In the genomic region with DNA sequence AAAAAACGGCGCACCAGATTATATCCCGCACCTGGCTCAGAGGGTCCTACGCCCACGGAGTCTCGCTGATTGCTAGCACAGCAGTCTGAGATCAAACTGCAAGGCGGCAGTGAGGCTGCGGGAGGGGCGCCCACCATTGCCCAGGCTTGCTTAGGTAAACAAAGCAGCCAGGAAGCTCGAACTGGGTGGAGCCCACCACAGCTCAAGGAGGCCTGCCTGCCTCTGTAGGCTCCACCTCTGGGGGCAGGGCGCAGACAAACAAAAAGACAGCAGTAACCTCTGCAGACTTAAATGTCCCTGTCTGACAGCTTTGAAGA, we compare ENCODE assay signal across 8 cellular contexts. TPM values are rescaled to one million over a fixed set of nuclear protein-coding genes. Genes with fewer than 3 reads are reported as not detected.
DNase-seq lines count a peak whose midpoint lies in the region; ATAC-seq and TF ChIP-seq lines count a peak whose summit lies in the region.
"Not testable (repeated sequence)": the region's sequence is repeated elsewhere in the genome, so short reads cannot be mapped to it uniquely, and the experiment has no call there.

No MANE protein-coding gene starts in this region.

- TF ChIP-seq CTCF in HEK293 (tag by site-specific recombination; IDR thresholded peaks at IDR 0.05); WTC11 (IDR thresholded peaks at IDR 0.05); hepatocyte (IDR thresholded peaks at IDR 0.05; ENCODE audit: poor library complexity); prostate gland (IDR thresholded peaks at IDR 0.05): not testable (repeated sequence)

- POLR2A ChIA-PET in CD4-positive, alpha-beta memory T cell (lab: Charles Lee; ENCODE audit: partially characterized antibody); HEK293 (lab: Yijun Ruan, JAX); WTC11 (lab: Charles Lee); naive thymus-derived CD4-positive, alpha-beta T cell (lab: Charles Lee): not testable (repeated sequence)

- H3K36me3 ChIP-seq in CD4-positive, alpha-beta memory T cell (ENCODE audit: insufficient read depth, low read length); HEK293 (ENCODE audit: control insufficient read depth in 2 of 2, insufficient read depth in 1 of 2, low read length in 2 of 2); hepatocyte (replicated peaks; ENCODE audit: insufficient read depth, low read depth); naive thymus-derived CD4-positive, alpha-beta T cell (ENCODE audit: control insufficient read depth in 2 of 3, insufficient read depth in 3 of 3, low read length in 3 of 3); prostate gland: not testable (repeated sequence)

- DNase-seq in CD4-positive, alpha-beta memory T cell = peak in 3 of 5 donors; percentile 11 to 15 (median 14)
- peak; percentile 28 for DNase-seq in WTC11 (ENCODE audit: low spot score)
- DNase-seq in activated naive CD4-positive, alpha-beta T cell treated with anti-CD3 and anti-CD28 coated beads, Interleukin-2, amount 10 ng/mL, durations not matched to agents 7 days and 5 days = peak; percentile 32
- DNase-seq in effector memory CD8-positive, alpha-beta T cell = peak in 2 of 3 experiments; percentile 5 to 12
- not testable (repeated sequence) for DNase-seq in hepatocyte (ENCODE audit: low spot score); prostate gland (ENCODE audit: low spot score)
- DNase-seq in naive thymus-derived CD4-positive, alpha-beta T cell = peak in 6 of 9 donors; percentile 18 to 43 (median 30)

- WGBS in hepatocyte (ENCODE audit: low lambda C conversion rate, missing lambda C conversion rate) = 39% methylated on average over 10 of the region's 11 CpGs
- 23% methylated on average over 9 of the region's 11 CpGs for WGBS in prostate gland

- not testable (repeated sequence) for H3K27ac Mint-ChIP-seq in CD4-positive, alpha-beta memory T cell; WTC11
- H3K27ac Mint-ChIP-seq in activated naive CD4-positive, alpha-beta T cell treated with anti-CD3 and anti-CD28 coated beads, Interleukin-2, amount 10 ng/mL, durations not matched to agents 7 days and 5 days = peak overlapping the region; percentile 5
- peak overlapping the region in 1 of 2 donors; percentile 71 for H3K27ac Mint-ChIP-seq in effector memory CD8-positive, alpha-beta T cell
- peak overlapping the region in 4 of 9 donors; percentile 47 to 90 (median 66) for H3K27ac Mint-ChIP-seq in naive thymus-derived CD4-positive, alpha-beta T cell

- H3K4me2 ChIP-seq in hepatocyte = peak overlapping the region; percentile 61

- not testable (repeated sequence) for H3K9me3 ChIP-seq in CD4-positive, alpha-beta memory T cell (ENCODE audit: control insufficient read depth in 1 of 2, low read length in 2 of 2); HEK293 (ENCODE audit: control insufficient read depth, insufficient read depth, low read depth, low read length); hepatocyte (ENCODE audit: low read depth); naive thymus-derived CD4-positive, alpha-beta T cell (ENCODE audit: control insufficient read depth in 2 of 3, low read length in 3 of 3); prostate gland

- not testable (repeated sequence) for H4K20me1 ChIP-seq in hepatocyte (ENCODE audit: insufficient read depth, poor library complexity, severe bottlenecking)

- H2AFZ ChIP-seq in hepatocyte = not testable (repeated sequence)

- intact Hi-C loops in CD4-positive, alpha-beta memory T cell (cut with micrococcal nuclease); naive thymus-derived CD4-positive, alpha-beta T cell (cut with micrococcal nuclease); prostate gland (cut with DNase I): not testable (repeated sequence)

- H3K9me3 Mint-ChIP-seq in CD4-positive, alpha-beta memory T cell; WTC11; activated naive CD4-positive, alpha-beta T cell treated with anti-CD3 and anti-CD28 coated beads, Interleukin-2, amount 10 ng/mL, durations not matched to agents 7 days and 5 days; effector memory CD8-positive, alpha-beta T cell; naive thymus-derived CD4-positive, alpha-beta T cell: not testable (repeated sequence)

- H3K27me3 Mint-ChIP-seq in CD4-positive, alpha-beta memory T cell; WTC11 (ENCODE audit: low read depth); activated naive CD4-positive, alpha-beta T cell treated with anti-CD3 and anti-CD28 coated beads, Interleukin-2, amount 10 ng/mL, durations not matched to agents 7 days and 5 days; effector memory CD8-positive, alpha-beta T cell; naive thymus-derived CD4-positive, alpha-beta T cell: not testable (repeated sequence)

- not testable (repeated sequence) for H3K9me2 ChIP-seq in hepatocyte (replicated peaks; ENCODE audit: insufficient read depth)

- H3K27me3 ChIP-seq in CD4-positive, alpha-beta memory T cell (ENCODE audit: insufficient read depth, low read length); hepatocyte; naive thymus-derived CD4-positive, alpha-beta T cell (ENCODE audit: control insufficient read depth in 2 of 2, insufficient read depth in 2 of 2, low read length in 2 of 2); prostate gland (replicated peaks; ENCODE audit: insufficient read depth): not testable (repeated sequence)

- H3K4me3 ChIP-seq in CD4-positive, alpha-beta memory T cell (ENCODE audit: low read length in 2 of 2); HEK293 (ENCODE audit: low read depth, low read length); hepatocyte; naive thymus-derived CD4-positive, alpha-beta T cell (ENCODE audit: low read length): not testable (repeated sequence)
- peak overlapping the region; percentile 8 to 14 for H3K4me3 ChIP-seq in prostate gland

- not testable (repeated sequence) for TF ChIP-seq POLR2A in prostate gland (IDR thresholded peaks at IDR 0.05)

- not testable (repeated sequence) for ATAC-seq in WTC11; effector memory CD8-positive, alpha-beta T cell (replicated peaks); naive thymus-derived CD4-positive, alpha-beta T cell

- not testable (repeated sequence) for H3K4me1 ChIP-seq in CD4-positive, alpha-beta memory T cell (ENCODE audit: insufficient read depth, low read length); HEK293 (ENCODE audit: control insufficient read depth, insufficient read depth, low read length); hepatocyte (ENCODE audit: insufficient read depth); naive thymus-derived CD4-positive, alpha-beta T cell (ENCODE audit: control insufficient read depth in 2 of 2, insufficient read depth in 2 of 2, low read length in 2 of 2); prostate gland (replicated peaks)

- CTCF ChIA-PET in CD4-positive, alpha-beta memory T cell (lab: Charles Lee; ENCODE audit: partially characterized antibody); HEK293 (lab: Yijun Ruan, JAX); WTC11 (lab: Charles Lee); activated naive CD4-positive, alpha-beta T cell treated with anti-CD3 and anti-CD28 coated beads, Interleukin-2, amount 10 ng/mL, durations not matched to agents 7 days and 5 days (lab: Charles Lee); naive thymus-derived CD4-positive, alpha-beta T cell (lab: Charles Lee): not testable (repeated sequence)

- peaks cover 12 to 23% (median 14%) of the 10 kb centered on the region in 4 donors for H3K4me1 Mint-ChIP-seq in CD4-positive, alpha-beta memory T cell
- H3K4me1 Mint-ChIP-seq in WTC11; effector memory CD8-positive, alpha-beta T cell (ENCODE audit: low read depth in 2 of 2): not testable (repeated sequence)
- H3K4me1 Mint-ChIP-seq in activated naive CD4-positive, alpha-beta T cell treated with anti-CD3 and anti-CD28 coated beads, Interleukin-2, amount 10 ng/mL, durations not matched to agents 7 days and 5 days = peaks cover 22% of the 10 kb centered on the region
- H3K4me1 Mint-ChIP-seq in naive thymus-derived CD4-positive, alpha-beta T cell = peaks cover 10 to 37% (median 22%) of the 10 kb centered on the region in 7 donors

- H3K4me3 Mint-ChIP-seq in CD4-positive, alpha-beta memory T cell; activated naive CD4-positive, alpha-beta T cell treated with anti-CD3 and anti-CD28 coated beads, Interleukin-2, amount 10 ng/mL, durations not matched to agents 7 days and 5 days; naive thymus-derived CD4-positive, alpha-beta T cell: not testable (repeated sequence)
- peak overlapping the region; percentile 79 for H3K4me3 Mint-ChIP-seq in WTC11
- peak overlapping the region; percentile 48 to 74 for H3K4me3 Mint-ChIP-seq in effector memory CD8-positive, alpha-beta T cell

- H3K36me3 Mint-ChIP-seq in CD4-positive, alpha-beta memory T cell = peaks cover 23 to 24% of the 10 kb centered on the region in 2 donors
- H3K36me3 Mint-ChIP-seq in WTC11 = peaks cover 12% of the 10 kb centered on the region
- H3K36me3 Mint-ChIP-seq in activated naive CD4-positive, alpha-beta T cell treated with anti-CD3 and anti-CD28 coated beads, Interleukin-2, amount 10 ng/mL, durations not matched to agents 7 days and 5 days = peaks cover 34% of the 10 kb centered on the region
- H3K36me3 Mint-ChIP-seq in effector memory CD8-positive, alpha-beta T cell (ENCODE audit: insufficient read depth) = not testable (repeated sequence)
- H3K36me3 Mint-ChIP-seq in naive thymus-derived CD4-positive, alpha-beta T cell = peaks cover 12 to 33% (median 24%) of the 10 kb centered on the region in 5 donors

- H3K27ac ChIP-seq in CD4-positive, alpha-beta memory T cell (ENCODE audit: low read depth, low read length); HEK293 (ENCODE audit: extremely low read depth, low read depth, low read length); hepatocyte; naive thymus-derived CD4-positive, alpha-beta T cell (ENCODE audit: low read depth, low read length); prostate gland: not testable (repeated sequence)

- H3K79me2 ChIP-seq in hepatocyte = not testable (repeated sequence)

RNA-seq across cellular contexts. Expression of gene MRPS31, which starts 35.8 kb away (rescaled TPM):
- 10 to 100 TPM; 37.7 to 39.5 TPM for total RNA-seq in CD4-positive, alpha-beta memory T cell
- polyA plus RNA-seq in CD4-positive, alpha-beta memory T cell = 10 to 100 TPM; 48.2 to 58.5 TPM
- 25.5 to 28.0 TPM (median 26.1 TPM) in 3 replicates for total RNA-seq in WTC11 (2021)
- total RNA-seq in hepatocyte = 30.4 and 34.6 TPM in 2 replicates
- 23.7 and 27.7 TPM in 2 replicates for polyA plus RNA-seq in hepatocyte
- total RNA-seq in naive thymus-derived CD4-positive, alpha-beta T cell = 10 to 100 TPM; 15.8 to 39.9 (median 34.7) TPM
- polyA plus RNA-seq in naive thymus-derived CD4-positive, alpha-beta T cell = 10 to 100 TPM; 49.9 to 63.1 TPM
- 10 to 100 TPM; 19.2 to 19.9 TPM for total RNA-seq in prostate gland

RNA-seq across cellular contexts. Expression of gene SLC25A15, which starts 54.2 kb away (rescaled TPM):
- total RNA-seq in CD4-positive, alpha-beta memory T cell = 1 to 10 TPM; 7.9 to 8.5 TPM
- 1 to 10 TPM; 4.2 to 5.0 TPM for polyA plus RNA-seq in CD4-positive, alpha-beta memory T cell
- total RNA-seq in WTC11 (2021) = 20.2 to 20.7 TPM (median 20.2 TPM) in 3 replicates
- 19.5 and 24.3 TPM in 2 replicates for total RNA-seq in hepatocyte
- polyA plus RNA-seq in hepatocyte = 9.9 and 11.5 TPM in 2 replicates
- total RNA-seq in naive thymus-derived CD4-positive, alpha-beta T cell = 10 to 100 TPM in 2 of 5 experiments, 1 to 10 TPM in 3; 4.3 to 11.8 (median 9.4) TPM
- polyA plus RNA-seq in naive thymus-derived CD4-positive, alpha-beta T cell = 10 to 100 TPM in 1 of 2 donors, 1 to 10 TPM in 1; 6.0 to 10.9 TPM
- total RNA-seq in prostate gland = 10 to 100 TPM in 1 of 2 donors, 1 to 10 TPM in 1; 7.4 to 32.8 TPM
